ENCODE assay signal across 9 cellular contexts in genomic region chr11:65556470-65557279, GRCh38. TPM values are rescaled to one million over a fixed set of nuclear protein-coding genes. Genes with fewer than 3 reads are reported as not detected.
DNase-seq lines count a peak whose midpoint lies in the region; ATAC-seq and TF ChIP-seq lines count a peak whose summit lies in the region.
"Had no signal": no experiment of that assay in that cellular context is flagged by ENCODE, and none has a peak within 500 bp of the region (broad histone marks: within the 10 kb centered on the region; RNA-seq: fewer than 3 reads in every experiment).

No MANE protein-coding gene starts in this region.

- H3K36me3 ChIP-seq in body of pancreas (replicated peaks in 1 of 2; ENCODE audit: insufficient read depth in 1 of 2, low read depth in 2 of 2) (no peaks in the 10 kb centered on the region), lower lobe of right lung (peaks cover 10% of the 10 kb centered on the region), tibial nerve (peaks cover 0 to 25% (median 0%) of the 10 kb centered on the region in 3 donors)

- TF ChIP-seq POLR2A in body of pancreas (IDR thresholded peaks at IDR 0.05) (no peak), tibial nerve (IDR thresholded peaks at IDR 0.05) (no peak)

- TF ChIP-seq CTCF in body of pancreas (IDR thresholded peaks at IDR 0.05) = no peak
- TF ChIP-seq CTCF in lower lobe of right lung (IDR thresholded peaks at IDR 0.05) = no peak
- TF ChIP-seq CTCF in tibial nerve (IDR thresholded peaks at IDR 0.05) = no peak

- no peaks in the 10 kb centered on the region for H3K27me3 Mint-ChIP-seq in activated T-cell treated with anti-CD3 and anti-CD28 coated beads, Interleukin-2, amount 50 U/mL, for 24 hours

- no peaks in the 10 kb centered on the region for H3K27me3 ChIP-seq in body of pancreas
- no peaks in the 10 kb centered on the region for H3K27me3 ChIP-seq in lower lobe of right lung (ENCODE audit: low read depth)
- no peaks in the 10 kb centered on the region for H3K27me3 ChIP-seq in tibial nerve

- H3K4me3 ChIP-seq in body of pancreas (no peak overlapping the region), lower lobe of right lung (peak overlapping the region; percentile 63), tibial nerve (peak overlapping the region; percentile 38 to 64 (median 58))

- H3K4me3 Mint-ChIP-seq in activated T-cell treated with anti-CD3 and anti-CD28 coated beads, Interleukin-2, amount 50 U/mL, for 24 hours = peak overlapping the region; percentile 84

- intact Hi-C loops in body of pancreas (cut with DNase I) (no loop called here), lower lobe of right lung (cut with DNase I) (no loop called here)

- H3K4me1 Mint-ChIP-seq in activated T-cell treated with anti-CD3 and anti-CD28 coated beads, Interleukin-2, amount 50 U/mL, for 24 hours (ENCODE audit: low read depth) = peaks cover 76% of the 10 kb centered on the region

- WGBS in body of pancreas, 2 donors = 71 to 76% methylated on average over 12 of the region's 12 CpGs
- 34 to 47% methylated on average over 9 to 12 of the region's 12 CpGs for WGBS in tibial nerve, 2 donors

- ATAC-seq in body of pancreas (no peak), lower lobe of right lung (no peak), HG03378 (IDR thresholded peaks at IDR 0.05; ENCODE audit: unreplicated experiment) (no peak), GM18909 (IDR thresholded peaks at IDR 0.05; ENCODE audit: poor library complexity, unreplicated experiment) (no peak)

- H3K27ac Mint-ChIP-seq in activated T-cell treated with anti-CD3 and anti-CD28 coated beads, Interleukin-2, amount 50 U/mL, for 24 hours = peak overlapping the region; percentile 92

- H3K4me1 ChIP-seq in body of pancreas (peaks cover 64% of the 10 kb centered on the region), lower lobe of right lung (peaks cover 78% of the 10 kb centered on the region), tibial nerve (peaks cover 0 to 88% (median 69%) of the 10 kb centered on the region in 4 donors)

- DNase-seq in activated T-cell treated with anti-CD3 and anti-CD28 coated beads, Interleukin-2, amount 50 U/mL, for 24 hours = no peak
- no peak for DNase-seq in activated T-cell treated with anti-CD3 and anti-CD28 coated beads for 4 hours
- no peak for DNase-seq in body of pancreas
- DNase-seq in lower lobe of right lung = no peak
- no peak for DNase-seq in tibial nerve (ENCODE audit: low spot score in 2 of 2)
- DNase-seq in DMS53 (lab: John Stamatoyannopoulos, UW) = no peak
- DNase-seq: SIG-M5 had no signal

- peaks cover 4% of the 10 kb centered on the region for H3K36me3 Mint-ChIP-seq in activated T-cell treated with anti-CD3 and anti-CD28 coated beads, Interleukin-2, amount 50 U/mL, for 24 hours (ENCODE audit: low read depth)

- TF ChIP-seq EP300 in tibial nerve (IDR thresholded peaks at IDR 0.05) = no peak

- H3K27ac ChIP-seq in body of pancreas = peak overlapping the region; percentile 86 to 96 (median 92)
- peak overlapping the region; percentile 90 for H3K27ac ChIP-seq in lower lobe of right lung
- peak overlapping the region; percentile 95 to 98 (median 98) for H3K27ac ChIP-seq in tibial nerve

- H3K9me3 ChIP-seq in body of pancreas (no peaks in the 10 kb centered on the region), lower lobe of right lung (no peaks in the 10 kb centered on the region), tibial nerve (no peaks in the 10 kb centered on the region)

- H3K9me3 Mint-ChIP-seq in activated T-cell treated with anti-CD3 and anti-CD28 coated beads, Interleukin-2, amount 50 U/mL, for 24 hours = no peaks in the 10 kb centered on the region

RNA-seq across cellular contexts. Expression of gene LTBP3, which starts 1.5 kb away (rescaled TPM):
- 100 to 1,000 TPM; 131 to 330 TPM for total RNA-seq in body of pancreas
- total RNA-seq in lower lobe of right lung = 98.7 TPM
- total RNA-seq in tibial nerve = 100 to 1,000 TPM; 236 to 476 (median 386) TPM

RNA-seq across cellular contexts. Expression of gene ZNRD2, which starts 13.6 kb away (rescaled TPM):
- total RNA-seq in body of pancreas (10 to 100 TPM; 39.2 to 66.9 TPM), lower lobe of right lung (25.1 TPM), tibial nerve (10 to 100 TPM; 49.6 to 70.8 (median 56.5) TPM)

RNA-seq across cellular contexts. Expression of gene FAM89B, which starts 15.7 kb away (rescaled TPM):
- total RNA-seq in body of pancreas (100 to 1,000 TPM in 1 of 2 donors, 10 to 100 TPM in 1; 44.8 to 116 TPM), lower lobe of right lung (48.6 TPM), tibial nerve (10 to 100 TPM; 40.8 to 55.3 (median 44.6) TPM)

RNA-seq across cellular contexts. Expression of gene EHBP1L1, which starts 19.2 kb away (rescaled TPM):
- total RNA-seq in body of pancreas (10 to 100 TPM; 35.0 to 76.1 TPM), lower lobe of right lung (110 TPM), tibial nerve (100 to 1,000 TPM in 3 of 4 donors, 10 to 100 TPM in 1; 87.3 to 186 (median 110) TPM)

RNA-seq across cellular contexts. Expression of gene SCYL1, which starts 31.8 kb away (rescaled TPM):
- total RNA-seq in body of pancreas (10 to 100 TPM; 55.0 to 62.3 TPM), lower lobe of right lung (61.2 TPM), tibial nerve (100 to 1,000 TPM; 109 to 128 (median 112) TPM)

Comparison
In these comparisons a context has a peak if more than half of its experiments do, and no peak if none do; other contexts are left out.
1. H3K4me3 ChIP-seq: peak in lower lobe of right lung (single experiment) and tibial nerve (4 of 4); none in body of pancreas (0 of 2).
2. Peak in every context shown above with its lines, with median percentiles within 50 percentile points of each other: H3K27ac ChIP-seq.